15 cellular contexts compared by ENCODE assay signal in genomic region chr15:95303659-95304058, GRCh38.
DNase-seq lines count a peak whose midpoint lies in the region; ATAC-seq and TF ChIP-seq lines count a peak whose summit lies in the region.
"Had no signal": no experiment of that assay in that cellular context is flagged by ENCODE, and none has a peak within 500 bp of the region (broad histone marks: within the 10 kb centered on the region; RNA-seq: fewer than 3 reads in every experiment).

No MANE protein-coding gene starts in this region.

- WGBS in mammary epithelial cell (ENCODE audit: low coverage, missing lambda C conversion rate), result 62% methylated on average over 4 of the region's 4 CpGs
- 66% methylated on average over 4 of the region's 4 CpGs for WGBS in urinary bladder

- no peaks in the 10 kb centered on the region for H3K27me3 Mint-ChIP-seq in type B pancreatic cell

- H3K9ac ChIP-seq in mammary epithelial cell (ENCODE audit: insufficient read depth, low read length) (no peak overlapping the region), parathyroid adenoma (no peak overlapping the region)

- CTCF ChIA-PET in mammary epithelial cell (lab: Charles Lee; ENCODE audit: low non-redundant PET), result no interaction called here

- ATAC-seq in left cardiac atrium, result peak; percentile 41

- H3K79me2 ChIP-seq in mammary epithelial cell (ENCODE audit: insufficient read depth, low read length) (no peaks in the 10 kb centered on the region), parathyroid adenoma (no peaks in the 10 kb centered on the region)

- H3K4me1 Mint-ChIP-seq in type B pancreatic cell (ENCODE audit: unreplicated experiment), result peaks cover 5% of the 10 kb centered on the region

- no peak overlapping the region for H2AFZ ChIP-seq in mammary epithelial cell (ENCODE audit: low read depth, low read length)
- no peak overlapping the region for H2AFZ ChIP-seq in parathyroid adenoma

- no peaks in the 10 kb centered on the region for H3K36me3 Mint-ChIP-seq in type B pancreatic cell

- H3K27ac Mint-ChIP-seq in type B pancreatic cell, result no peak overlapping the region

- H3K4me2 ChIP-seq in mammary epithelial cell (ENCODE audit: insufficient read depth, low read depth, low read length) (no peak overlapping the region), parathyroid adenoma (ENCODE audit: low read length) (no peak overlapping the region)

- H3K36me3 ChIP-seq in breast epithelium (no peaks in the 10 kb centered on the region), mammary epithelial cell (ENCODE audit: insufficient read depth, low read length) (no peaks in the 10 kb centered on the region), parathyroid adenoma (ENCODE audit: control insufficient read depth, insufficient read depth, low read length) (no peaks in the 10 kb centered on the region), urinary bladder (ENCODE audit: insufficient read depth) (no peaks in the 10 kb centered on the region)

- no peak for TF ChIP-seq POLR2A in breast epithelium (IDR thresholded peaks at IDR 0.05)

- H3K9me3 ChIP-seq in breast epithelium (no peaks in the 10 kb centered on the region), mammary epithelial cell (replicated peaks; ENCODE audit: insufficient read depth, low read length) (no peaks in the 10 kb centered on the region), parathyroid adenoma (ENCODE audit: control insufficient read depth, low read length) (no peaks in the 10 kb centered on the region)

- H3K27me3 ChIP-seq in breast epithelium (no peaks in the 10 kb centered on the region), mammary epithelial cell (ENCODE audit: insufficient read depth, low read length) (peaks cover 2% of the 10 kb centered on the region), parathyroid adenoma (ENCODE audit: control insufficient read depth, insufficient read depth, low read length) (no peaks in the 10 kb centered on the region)

- TF ChIP-seq CTCF in breast epithelium (IDR thresholded peaks at IDR 0.05) (no peak), mammary epithelial cell (conservative IDR thresholded peaks at IDR 0.05 in 1 of 2, IDR thresholded peaks at IDR 0.05 in 1 of 2; ENCODE audit: extremely low read depth in 1 of 2, insufficient read depth in 1 of 2, low read depth in 1 of 2, low read length in 2 of 2) (no peak), parathyroid adenoma (IDR thresholded peaks at IDR 0.05) (no peak), GM13976 (IDR thresholded peaks at IDR 0.05; ENCODE audit: borderline replicate concordance, control extremely low read depth, extremely low read depth, insufficient read depth, missing control alignments) (no peak), type B pancreatic cell (conservative IDR thresholded peaks at IDR 0.05) (no peak)

- DNase-seq in breast epithelium (ENCODE audit: low spot score in 2 of 2), result no peak
- DNase-seq in mammary epithelial cell, result no peak
- DNase-seq in left cardiac atrium, result no peak
- DNase-seq in GM13976 (ENCODE audit: low spot score), result no peak
- no peak for DNase-seq in type B pancreatic cell (ENCODE audit: extremely low spot score, unreplicated experiment)
- no peak for DNase-seq in AG08395 (ENCODE audit: low spot score)
- DNase-seq: activated CD4-positive, alpha-beta T cell treated with anti-CD3 and anti-CD28 coated beads for 48 hours; activated T-cell treated with anti-CD3 and anti-CD28 coated beads, Interleukin-2, amount 50 U/mL, for 48 hours; NCI-H2107; posterior cingulate gyrus; stimulated activated CD4-positive, alpha-beta T cell treated with anti-CD3 and anti-CD28 coated beads, Interleukin-2, amount 100 ng/mL, for 24 hours; stimulated activated CD8-positive, alpha-beta memory T cell treated with anti-CD3 and anti-CD28 coated beads, Interleukin-4, amount 100 ng/mL, for 48 hours; T1000 had no signal

- dilution Hi-C loops in mammary epithelial cell (cut with HindIII; ENCODE audit: low sequenced_read_pairs), result no loop called here

- H4K20me1 ChIP-seq in mammary epithelial cell (ENCODE audit: insufficient read depth, low read length), result no peaks in the 10 kb centered on the region

- intact Hi-C loops in breast epithelium (cut with DNase I; ENCODE audit: low total_unique reads) (loop anchor here (2.0 kb wide), 1 partner anchor 37 kb away; no protein-coding TSS in a partner anchor), mammary epithelial cell (cut with micrococcal nuclease) (no loop called here), left cardiac atrium (cut with DNase I) (no loop called here)

- peak overlapping the region; percentile 57 to 88 for H3K27ac ChIP-seq in breast epithelium
- H3K27ac ChIP-seq in mammary epithelial cell (ENCODE audit: insufficient read depth, low read depth, low read length), result no peak overlapping the region
- peak overlapping the region; percentile 36 for H3K27ac ChIP-seq in parathyroid adenoma
- H3K27ac ChIP-seq in urinary bladder (ENCODE audit: low read depth), result peak overlapping the region; percentile 48

- H3K4me1 ChIP-seq in breast epithelium (no peaks in the 10 kb centered on the region), mammary epithelial cell (ENCODE audit: insufficient read depth, low read length) (no peaks in the 10 kb centered on the region), parathyroid adenoma (no peaks in the 10 kb centered on the region), urinary bladder (ENCODE audit: insufficient read depth) (peaks cover 2% of the 10 kb centered on the region)

- in situ Hi-C loops in mammary epithelial cell (cut with MboI; ENCODE audit: low sequenced_read_pairs in 2 of 2) (no loop called here), GM13976 (cut with MboI; ENCODE audit: low sequenced_read_pairs, unreplicated experiment) (no loop called here)

- no peaks in the 10 kb centered on the region for H3K9me3 Mint-ChIP-seq in type B pancreatic cell

- no TSS peak for BruUV-seq in mammary epithelial cell (replicated peaks; lab: Mats Ljungman, UMichigan)

- H3K4me3 Mint-ChIP-seq in type B pancreatic cell, result no peak overlapping the region

- H3K4me3 ChIP-seq in breast epithelium (peak overlapping the region in 1 of 3 donors; percentile 12), mammary epithelial cell (replicated peaks in 1 of 3; ENCODE audit: insufficient read depth in 1 of 3, low read depth in 2 of 3, low read length in 3 of 3) (no peak overlapping the region), parathyroid adenoma (ENCODE audit: low read depth, low read length) (no peak overlapping the region), urinary bladder (ENCODE audit: low read depth, low read length) (no peak overlapping the region)
